ENCODE assay signal across 23 cellular contexts in the genomic region with DNA sequence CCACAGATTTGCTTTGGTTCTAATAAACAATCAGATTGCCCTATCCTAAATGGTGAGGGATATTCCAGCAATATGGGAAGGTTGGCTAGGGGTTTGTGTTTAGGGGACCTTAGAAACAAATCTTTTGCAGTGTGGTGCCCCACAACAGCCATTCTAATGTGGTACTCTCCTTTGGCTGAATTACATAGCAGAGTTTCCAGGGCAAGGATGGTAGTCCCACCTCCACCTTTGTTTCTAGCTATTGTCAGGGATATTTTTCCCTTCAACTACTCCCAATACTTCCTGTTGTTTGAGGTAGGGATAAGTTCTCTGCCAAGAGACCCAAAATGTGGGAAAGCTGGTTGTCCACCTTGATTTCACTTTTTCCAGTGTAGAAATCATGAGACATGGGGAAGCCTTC.
DNase-seq lines count a peak whose midpoint lies in the region; ATAC-seq, FAIRE-seq and TF ChIP-seq lines count a peak whose summit lies in the region.
"Had no signal": no experiment of that assay in that cellular context is flagged by ENCODE, and none has a peak within 500 bp of the region (broad histone marks: within the 10 kb centered on the region; RNA-seq: fewer than 3 reads in every experiment).

No MANE protein-coding gene starts in this region.

- H3K23ac ChIP-seq in H1 (ENCODE audit: insufficient read length): no peak overlapping the region

- peaks cover 13% of the 10 kb centered on the region for H3K9me3 Mint-ChIP-seq in GM23338

- H3K79me2 ChIP-seq in GM23338 (replicated peaks; ENCODE audit: insufficient read depth): no peaks in the 10 kb centered on the region
- H3K79me2 ChIP-seq in PC-9 (ENCODE audit: low read depth): no peaks in the 10 kb centered on the region
- H3K79me2 ChIP-seq in H1 (ENCODE audit: control insufficient read depth in 1 of 2, insufficient read depth in 2 of 2, low read length in 2 of 2): no peaks in the 10 kb centered on the region
- H3K79me2 ChIP-seq in hepatocyte: no peaks in the 10 kb centered on the region

- H3K56ac ChIP-seq in H1 (replicated peaks; ENCODE audit: insufficient read length, low read depth, low read length): no peak overlapping the region

- POLR2A ChIA-PET in PC-9 (lab: Charles Lee; ENCODE audit: unreplicated experiment) (no interaction called here), H1 (lab: Charles Lee; ENCODE audit: partially characterized antibody) (no interaction called here)

- H3K9ac ChIP-seq in H1 (replicated peaks in 1 of 4; ENCODE audit: extremely low read depth in 1 of 4, low read depth in 3 of 4, low read length in 3 of 4): no peak overlapping the region
- H3K9ac ChIP-seq: BLaER1 treated with 17β-estradiol and CSF1 and Interleukin-3, amounts not matched to agents 10 nM and 100 nM had no signal

- peaks cover 8% of the 10 kb centered on the region for H3K4me1 Mint-ChIP-seq in GM23338
- H3K4me1 Mint-ChIP-seq: B cell had no signal

- H2AK5ac ChIP-seq in H1 (ENCODE audit: low read depth, low read length): no peak overlapping the region

- no peak for TF ChIP-seq POLR2A in H1 (IDR thresholded peaks at IDR 0.05; ENCODE audit: control extremely low read depth in 1 of 2, low read depth in 2 of 2, low read length in 2 of 2)

- TF ChIP-seq RAD21 in H1 (IDR thresholded peaks at IDR 0.05 in 1 of 2, conservative IDR thresholded peaks at IDR 0.05 in 1 of 2; ENCODE audit: low read depth in 2 of 2, low read length in 2 of 2): no peak

- H3K9me3 ChIP-seq in PC-9 (ENCODE audit: insufficient read depth, low read depth) (no peaks in the 10 kb centered on the region; the same call in 1 of the 2 replicates), H1 (ENCODE audit: insufficient read depth in 2 of 2, low read depth in 1 of 2, low read length in 1 of 2) (peaks cover 0 to 3% of the 10 kb centered on the region in 2 experiments; a peak in 1 of 4 replicates), hepatocyte (ENCODE audit: low read depth) (no peaks in the 10 kb centered on the region)

- H3K18ac ChIP-seq in H1 (ENCODE audit: extremely low read depth, low read length): no peak overlapping the region

- intact Hi-C loops in PC-9 (cut with micrococcal nuclease; ENCODE audit: unreplicated experiment): no loop called here

- no peak overlapping the region for H2BK20ac ChIP-seq in H1 (ENCODE audit: low read length)

- no peaks in the 10 kb centered on the region for H3K79me1 ChIP-seq in H1 (ENCODE audit: low read depth, low read length)

- no peak overlapping the region for H4K8ac ChIP-seq in H1 (ENCODE audit: extremely low read depth, insufficient read depth, low read length)

- H3K9me2 ChIP-seq in GM23338 (ENCODE audit: insufficient read depth) (0 out of 2 replicates have a peak, but pooled peaks cover 4% of the 10 kb centered on the region), PC-9 (ENCODE audit: insufficient read depth) (no peaks in the 10 kb centered on the region), hepatocyte (replicated peaks; ENCODE audit: insufficient read depth) (no peaks in the 10 kb centered on the region)

- peak; percentile 55 for ATAC-seq in GM23338
- ATAC-seq: A549; CD8-positive, alpha-beta T cell had no signal

- 0 out of 2 replicates have a peak overlapping the region, but pooled peaks have one; percentile 3 for H3K27ac ChIP-seq in GM23338 (ENCODE audit: low read depth)
- no peak overlapping the region for H3K27ac ChIP-seq in PC-9
- no peak overlapping the region for H3K27ac ChIP-seq in H1 (ENCODE audit: low read depth, low read length)
- H3K27ac ChIP-seq in hepatocyte: no peak overlapping the region
- H3K27ac ChIP-seq: 22Rv1; A549; BLaER1 treated with 17β-estradiol and CSF1 and Interleukin-3, amounts not matched to agents 10 nM and 100 nM; C4-2B had no signal

- no peaks in the 10 kb centered on the region for H3K23me2 ChIP-seq in H1 (ENCODE audit: low read depth, low read length)

- DNase-seq in GM23338 (ENCODE audit: low spot score) (peak; percentile 20), PC-9 (no peak), H1 (ENCODE audit: low read depth in 1 of 2, low spot score in 2 of 2) (no peak), iPS-NIHi11 (ENCODE audit: low spot score) (peak; percentile 9), NCI-H2107 (lab: John Stamatoyannopoulos, UW) (no peak), hepatocyte (ENCODE audit: low spot score) (no peak), NCI-H2029 (lab: John Stamatoyannopoulos, UW) (no peak)
- DNase-seq: AML-193; Caco-2; Calu3; CD4-positive, alpha-beta T cell; CD8-positive, alpha-beta T cell; DMS79 treated with DMSO at 0.1 percent for 48 hours; GF-D8 had no signal

- peak overlapping the region; percentile 49 for H3K27ac Mint-ChIP-seq in GM23338
- H3K27ac Mint-ChIP-seq: B cell; CD4-positive, alpha-beta T cell; CD8-positive, alpha-beta T cell had no signal

- H2AFZ ChIP-seq in GM23338 (no peak overlapping the region), PC-9 (0 out of 2 replicates have a peak overlapping the region, but pooled peaks have one; percentile 1), H1 (ENCODE audit: low read length) (peak overlapping the region; percentile 74; the same call in 1 of the 2 replicates), hepatocyte (no peak overlapping the region)

- CTCF ChIA-PET in PC-9 (lab: Charles Lee): no interaction called here
- CTCF ChIA-PET in H1 (lab: Charles Lee; ENCODE audit: partially characterized antibody): no interaction called here

- FAIRE-seq in H1 (lab: Jason Lieb, UNC): no peak
- FAIRE-seq: A549, D721Med, G401.6, GM12891, GM19239 had no signal

- TF ChIP-seq CTCF in GM23338 (conservative IDR thresholded peaks at IDR 0.05; ENCODE audit: low read depth in 2 of 2) (no peak), PC-9 (conservative IDR thresholded peaks at IDR 0.05) (no peak), H1 (IDR thresholded peaks at IDR 0.05; ENCODE audit: control extremely low read depth in 1 of 3, insufficient read depth in 1 of 3, low read depth in 1 of 3, low read length in 3 of 3) (no peak), hepatocyte (IDR thresholded peaks at IDR 0.05; ENCODE audit: poor library complexity) (no peak)

- no peak overlapping the region for H2BK12ac ChIP-seq in H1 (ENCODE audit: low read depth, low read length)

- H3F3A ChIP-seq in GM23338 (replicated peaks; ENCODE audit: low read depth) (no peaks in the 10 kb centered on the region), PC-9 (ENCODE audit: insufficient read depth, low read depth) (no peaks in the 10 kb centered on the region)

- H3K4me1 ChIP-seq in GM23338 (ENCODE audit: insufficient read depth) (no peaks in the 10 kb centered on the region; the same call in 1 of the 2 replicates), PC-9 (replicated peaks; ENCODE audit: insufficient read depth) (no peaks in the 10 kb centered on the region), H1 (replicated peaks in 1 of 4; ENCODE audit: control insufficient read depth in 3 of 4, insufficient read depth in 4 of 4, low read length in 3 of 4) (0 out of 7 replicates have a peak, but pooled peaks cover 0 to 3% (median 0%) of the 10 kb centered on the region in 4 experiments), hepatocyte (ENCODE audit: insufficient read depth) (no peaks in the 10 kb centered on the region)
- H3K4me1 ChIP-seq: A549, Caco-2 had no signal

- H3K36me3 Mint-ChIP-seq in GM23338 (ENCODE audit: low read depth): peaks cover 10% of the 10 kb centered on the region; the same call in 2 of the 3 replicates
- H3K36me3 Mint-ChIP-seq: CD8-positive, alpha-beta T cell had no signal

- no peak overlapping the region for H3K4me3 Mint-ChIP-seq in GM23338
- H3K4me3 Mint-ChIP-seq: B cell; CD4-positive, alpha-beta T cell; CD8-positive, alpha-beta T cell had no signal

- H4K91ac ChIP-seq in H1 (replicated peaks; ENCODE audit: insufficient read length, low read length): no peak overlapping the region

- no TSS peak for BruUV-seq in PC-9 (replicated peaks; lab: Mats Ljungman, UMichigan)

- H4K5ac ChIP-seq in H1 (ENCODE audit: insufficient read length, low read depth, low read length): no peak overlapping the region

- H3K4me3 ChIP-seq in GM23338: no peak overlapping the region
- no peak overlapping the region for H3K4me3 ChIP-seq in PC-9
- no peak overlapping the region for H3K4me3 ChIP-seq in H1 (ENCODE audit: extremely low read depth in 1 of 4, insufficient read depth in 2 of 4, low read depth in 3 of 4, low read length in 4 of 4)
- H3K4me3 ChIP-seq in hepatocyte: no peak overlapping the region
- H3K4me3 ChIP-seq: A549; BLaER1 treated with 17β-estradiol and CSF1 and Interleukin-3, amounts not matched to agents 10 nM and 100 nM had no signal

- no peak for TF ChIP-seq EP300 in H1 (IDR thresholded peaks at IDR 0.05; ENCODE audit: borderline replicate concordance in 1 of 2, low read depth in 2 of 2, low read length in 2 of 2)

- no peak overlapping the region for H2BK15ac ChIP-seq in H1 (ENCODE audit: low read length)

- H4K20me1 ChIP-seq in GM23338 (replicated peaks; ENCODE audit: insufficient read depth): no peaks in the 10 kb centered on the region
- H4K20me1 ChIP-seq in PC-9 (ENCODE audit: insufficient read depth): no peaks in the 10 kb centered on the region
- no peaks in the 10 kb centered on the region for H4K20me1 ChIP-seq in H1 (replicated peaks in 1 of 2; ENCODE audit: control insufficient read depth in 1 of 2, insufficient read depth in 2 of 2, low read length in 2 of 2)
- no peaks in the 10 kb centered on the region for H4K20me1 ChIP-seq in hepatocyte (ENCODE audit: insufficient read depth, poor library complexity, severe bottlenecking)
- H4K20me1 ChIP-seq: BLaER1 treated with 17β-estradiol and CSF1 and Interleukin-3, amounts not matched to agents 10 nM and 100 nM had no signal

- H2BK120ac ChIP-seq in H1 (replicated peaks; ENCODE audit: low read depth, low read length): no peak overlapping the region

- H3K4me2 ChIP-seq in GM23338: peak overlapping the region; percentile 5; the same call in 1 of the 2 replicates
- H3K4me2 ChIP-seq in PC-9: no peak overlapping the region
- H3K4me2 ChIP-seq in H1 (ENCODE audit: insufficient read depth in 1 of 2, low read depth in 2 of 2, low read length in 2 of 2): peak overlapping the region in 1 of 2 experiments; percentile 41; a peak in 1 of 4 replicates
- no peak overlapping the region for H3K4me2 ChIP-seq in hepatocyte
- H3K4me2 ChIP-seq: A549; BLaER1 treated with 17β-estradiol and CSF1 and Interleukin-3, amounts not matched to agents 10 nM and 100 nM had no signal

- no peak overlapping the region for H3K14ac ChIP-seq in H1 (ENCODE audit: insufficient read length)

- H2BK5ac ChIP-seq in H1 (ENCODE audit: low read depth, low read length): no peak overlapping the region

- no peak overlapping the region for H3K4ac ChIP-seq in H1 (replicated peaks; ENCODE audit: insufficient read length, low read depth, low read length)

- no peaks in the 10 kb centered on the region for H3K27me3 ChIP-seq in GM23338 (ENCODE audit: insufficient read depth)
- H3K27me3 ChIP-seq in PC-9 (ENCODE audit: insufficient read depth, low read depth): no peaks in the 10 kb centered on the region
- H3K27me3 ChIP-seq in H1 (replicated peaks in 1 of 4; ENCODE audit: control insufficient read depth in 3 of 4, extremely low read depth in 1 of 4, insufficient read depth in 3 of 4, low read length in 3 of 4): no peaks in the 10 kb centered on the region
- no peaks in the 10 kb centered on the region for H3K27me3 ChIP-seq in hepatocyte
- H3K27me3 ChIP-seq: BLaER1 treated with 17β-estradiol and CSF1 and Interleukin-3, amounts not matched to agents 10 nM and 100 nM had no signal

- H3K36me3 ChIP-seq in GM23338 (ENCODE audit: insufficient read depth) (no peaks in the 10 kb centered on the region), PC-9 (ENCODE audit: low read depth) (no peaks in the 10 kb centered on the region), H1 (ENCODE audit: control insufficient read depth in 2 of 4, insufficient read depth in 4 of 4, low read length in 3 of 4) (no peaks in the 10 kb centered on the region), hepatocyte (replicated peaks; ENCODE audit: insufficient read depth, low read depth) (no peaks in the 10 kb centered on the region)
- H3K36me3 ChIP-seq: BLaER1 treated with 17β-estradiol and CSF1 and Interleukin-3, amounts not matched to agents 10 nM and 100 nM had no signal

- H3K27me3 Mint-ChIP-seq in GM23338 (ENCODE audit: insufficient read depth, low read depth, poor library complexity): no peaks in the 10 kb centered on the region
- H3K27me3 Mint-ChIP-seq: B cell; CD4-positive, alpha-beta T cell had no signal

Comparison
In these comparisons a context has a peak if more than half of its experiments do, and no peak if none do; other contexts are left out.
1. DNase-seq: peak in GM23338 (single experiment) and iPS-NIHi11 (single experiment); none in PC-9 (0 of 2), H1 (0 of 2), NCI-H2107 (single experiment), hepatocyte (single experiment) and NCI-H2029 (single experiment).
2. H2AFZ ChIP-seq: peak in PC-9 (single experiment) and H1 (single experiment); none in GM23338 (single experiment) and hepatocyte (single experiment).